ENCODE assay signal across 9 cellular contexts in the genomic region with DNA sequence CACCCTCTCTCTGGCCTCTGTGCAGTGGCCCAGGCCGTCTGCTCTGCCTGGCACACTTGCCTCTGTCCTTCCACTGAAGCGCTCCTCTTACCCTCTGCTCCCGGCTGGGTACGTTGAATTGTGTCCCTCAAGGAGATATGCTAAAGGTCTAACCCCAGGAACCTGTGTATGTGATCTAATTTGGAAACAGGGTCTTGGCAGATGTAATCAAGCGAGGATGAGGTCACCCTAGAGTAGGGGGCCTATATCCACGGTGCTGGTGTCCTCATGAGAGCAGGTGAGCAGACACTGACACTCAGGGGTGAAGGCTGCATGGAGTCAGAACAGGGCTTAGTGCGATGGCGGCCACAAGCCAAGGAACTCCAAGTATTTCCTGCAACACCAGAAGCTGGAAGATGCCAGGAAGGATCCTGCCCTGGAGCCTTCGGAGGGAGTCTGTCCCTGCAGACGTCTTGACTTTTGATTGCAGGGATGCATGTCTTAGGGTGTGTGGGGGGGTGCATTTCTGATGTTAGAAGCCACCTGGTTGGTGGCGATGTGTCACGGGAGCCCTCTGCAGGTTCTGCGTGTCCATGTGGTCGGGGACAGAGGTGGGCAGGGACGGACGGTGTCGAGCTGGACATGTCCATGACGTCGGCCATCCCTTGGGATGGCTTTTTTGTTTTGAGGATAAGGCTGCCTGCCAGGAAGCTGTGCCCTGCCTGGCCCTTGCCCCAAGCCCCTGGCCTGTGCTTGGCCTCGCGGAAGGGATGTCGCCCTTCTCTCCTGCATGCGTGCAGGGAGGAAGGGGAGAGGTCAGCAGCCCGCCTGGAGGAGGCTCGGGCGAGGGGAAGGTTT.
DNase-seq lines count a peak whose midpoint lies in the region; ATAC-seq lines count a peak whose summit lies in the region.
"Had no signal": no experiment of that assay in that cellular context is flagged by ENCODE, and none has a peak within 500 bp of the region (broad histone marks: within the 10 kb centered on the region; RNA-seq: fewer than 3 reads in every experiment).

No MANE protein-coding gene starts in this region.

- DNase-seq in stimulated activated naive CD8-positive, alpha-beta T cell treated with anti-CD3 and anti-CD28 coated beads, Interleukin-15, amount 100 ng/mL, for 72 hours: no peak
- DNase-seq in stimulated activated naive CD8-positive, alpha-beta T cell treated with anti-CD3 and anti-CD28 coated beads, Interleukin-15, Interleukin-2, amounts not matched to agents 100 U/mL and 50 U/mL, for 24 hours: no peak
- DNase-seq in NCI-H524 treated with DMSO at 0.1 percent for 48 hours (lab: John Stamatoyannopoulos, UW) (no peak), C1 segment of cervical spinal cord (lab: John Stamatoyannopoulos, UW) (no peak), NK-92 (lab: John Stamatoyannopoulos, UW; ENCODE audit: unreplicated experiment) (no peak), NCI-H2227 treated with DMSO at 0.1 percent for 48 hours (lab: John Stamatoyannopoulos, UW) (no peak)

- peak overlapping the region; percentile 23 for H3K27ac ChIP-seq in mesodermal cell (ENCODE audit: low read depth, low read length, severe bottlenecking)

- peaks cover 10% of the 10 kb centered on the region for H3K27me3 Mint-ChIP-seq in stimulated activated naive CD8-positive, alpha-beta T cell treated with anti-CD3 and anti-CD28 coated beads, Interleukin-15, amount 100 ng/mL, for 72 hours
- H3K27me3 Mint-ChIP-seq in dendritic cell treated with granulocyte-macrophage colony-stimulating factor and Interleukin-4, amounts not matched to agents 40 ng/mL and 50 ng/mL, for 4 days: peaks cover 28% of the 10 kb centered on the region
- H3K27me3 Mint-ChIP-seq: stimulated activated naive CD8-positive, alpha-beta T cell treated with anti-CD3 and anti-CD28 coated beads, Interleukin-15, Interleukin-2, amounts not matched to agents 100 ng/mL and 50 ng/mL, for 24 hours had no signal

- peaks cover 14% of the 10 kb centered on the region for H3K4me1 ChIP-seq in mesodermal cell (ENCODE audit: control insufficient read depth, insufficient read depth, low read length, poor library complexity, severe bottlenecking)

- peaks cover 2% of the 10 kb centered on the region for H3K36me3 ChIP-seq in mesodermal cell (ENCODE audit: control insufficient read depth, insufficient read depth, low read length)

- ATAC-seq in stimulated activated naive CD8-positive, alpha-beta T cell treated with anti-CD3 and anti-CD28 coated beads, Interleukin-15, amount 100 ng/mL, for 72 hours: peak; percentile 9
- no peak for ATAC-seq in stimulated activated naive CD8-positive, alpha-beta T cell treated with anti-CD3 and anti-CD28 coated beads, Interleukin-15, Interleukin-2, amounts not matched to agents 100 U/mL and 50 U/mL, for 24 hours

- no peaks in the 10 kb centered on the region for H3K9me3 Mint-ChIP-seq in stimulated activated naive CD8-positive, alpha-beta T cell treated with anti-CD3 and anti-CD28 coated beads, Interleukin-15, amount 100 ng/mL, for 72 hours
- H3K9me3 Mint-ChIP-seq in dendritic cell treated with granulocyte-macrophage colony-stimulating factor and Interleukin-4, amounts not matched to agents 40 ng/mL and 50 ng/mL, for 4 days: no peaks in the 10 kb centered on the region
- H3K9me3 Mint-ChIP-seq: stimulated activated naive CD8-positive, alpha-beta T cell treated with anti-CD3 and anti-CD28 coated beads, Interleukin-15, Interleukin-2, amounts not matched to agents 100 ng/mL and 50 ng/mL, for 24 hours had no signal

- intact Hi-C loops in dendritic cell treated with granulocyte-macrophage colony-stimulating factor and Interleukin-4, amounts not matched to agents 40 ng/mL and 50 ng/mL, for 4 days (cut with micrococcal nuclease): loop anchor here (5.0 kb wide), 2 partner anchors 79 to 124 kb away; no protein-coding TSS in a partner anchor

- H3K36me3 Mint-ChIP-seq in dendritic cell treated with granulocyte-macrophage colony-stimulating factor and Interleukin-4, amounts not matched to agents 40 ng/mL and 50 ng/mL, for 4 days (ENCODE audit: low read depth): no peaks in the 10 kb centered on the region

- H3K4me3 Mint-ChIP-seq in stimulated activated naive CD8-positive, alpha-beta T cell treated with anti-CD3 and anti-CD28 coated beads, Interleukin-15, amount 100 ng/mL, for 72 hours: peak overlapping the region in 1 of 2 donors; percentile 65
- no peak overlapping the region for H3K4me3 Mint-ChIP-seq in dendritic cell treated with granulocyte-macrophage colony-stimulating factor and Interleukin-4, amounts not matched to agents 40 ng/mL and 50 ng/mL, for 4 days
- H3K4me3 Mint-ChIP-seq: stimulated activated naive CD8-positive, alpha-beta T cell treated with anti-CD3 and anti-CD28 coated beads, Interleukin-15, Interleukin-2, amounts not matched to agents 100 ng/mL and 50 ng/mL, for 24 hours had no signal

- 88 to 95% methylated on average over 17 to 19 of the region's 26 CpGs for WGBS in mesodermal cell (ENCODE audit: insufficient coverage in 2 of 2), 2 experiments

- no peaks in the 10 kb centered on the region for H3K9me3 ChIP-seq in mesodermal cell (ENCODE audit: control insufficient read depth, low read length)

- H3K4me1 Mint-ChIP-seq in stimulated activated naive CD8-positive, alpha-beta T cell treated with anti-CD3 and anti-CD28 coated beads, Interleukin-15, amount 100 ng/mL, for 72 hours: peaks cover 40% of the 10 kb centered on the region
- H3K4me1 Mint-ChIP-seq in dendritic cell treated with granulocyte-macrophage colony-stimulating factor and Interleukin-4, amounts not matched to agents 40 ng/mL and 50 ng/mL, for 4 days (ENCODE audit: low read depth): peaks cover 44% of the 10 kb centered on the region

- H3K27ac Mint-ChIP-seq in stimulated activated naive CD8-positive, alpha-beta T cell treated with anti-CD3 and anti-CD28 coated beads, Interleukin-15, amount 100 ng/mL, for 72 hours: peak overlapping the region in 1 of 2 donors; percentile 56
- H3K27ac Mint-ChIP-seq in dendritic cell treated with granulocyte-macrophage colony-stimulating factor and Interleukin-4, amounts not matched to agents 40 ng/mL and 50 ng/mL, for 4 days: peak overlapping the region; percentile 40
- H3K27ac Mint-ChIP-seq: stimulated activated naive CD8-positive, alpha-beta T cell treated with anti-CD3 and anti-CD28 coated beads, Interleukin-15, Interleukin-2, amounts not matched to agents 100 ng/mL and 50 ng/mL, for 24 hours had no signal

- no peak overlapping the region for H3K4me3 ChIP-seq in mesodermal cell (ENCODE audit: extremely low read depth, insufficient read depth, low read length, poor library complexity, severe bottlenecking)
